Comparison of ENCODE assay signal across 16 cellular contexts in the genomic region with DNA sequence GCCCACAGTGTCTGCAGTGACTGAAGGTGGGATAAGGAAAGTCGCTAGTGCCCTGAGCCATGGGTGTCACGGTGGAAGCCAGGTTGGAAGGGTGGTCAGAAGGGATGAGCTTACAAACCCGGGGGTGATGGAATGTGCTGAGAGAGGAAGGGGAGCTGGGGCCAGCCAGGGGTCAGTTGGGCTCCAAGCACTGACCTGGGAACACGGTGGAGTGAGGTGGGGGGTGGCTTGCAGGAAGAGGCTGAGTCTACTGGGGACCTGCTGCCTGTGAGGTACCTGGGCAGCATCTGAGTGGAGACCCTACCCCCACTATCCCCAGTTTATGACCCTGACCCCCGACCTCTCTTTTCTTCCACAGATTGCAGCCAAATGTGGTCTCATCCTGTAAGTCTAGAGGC. TPM values are rescaled to one million over a fixed set of nuclear protein-coding genes. Genes with fewer than 3 reads are reported as not detected.
DNase-seq lines count a peak whose midpoint lies in the region; ATAC-seq, FAIRE-seq and TF ChIP-seq lines count a peak whose summit lies in the region.
"Had no signal": no experiment of that assay in that cellular context is flagged by ENCODE, and none has a peak within 500 bp of the region (broad histone marks: within the 10 kb centered on the region; RNA-seq: fewer than 3 reads in every experiment).

No MANE protein-coding gene starts in this region.

- H3K79me2 ChIP-seq in OCI-LY3 (ENCODE audit: low read length) (peaks cover 26% of the 10 kb centered on the region), hepatocyte (peaks cover 13% of the 10 kb centered on the region)

- H4K20me1 ChIP-seq in OCI-LY3 (ENCODE audit: insufficient read depth, low read length) (no peaks in the 10 kb centered on the region), hepatocyte (ENCODE audit: insufficient read depth, poor library complexity, severe bottlenecking) (no peaks in the 10 kb centered on the region)

- H3K4me1 ChIP-seq in OCI-LY3 (ENCODE audit: low read length) (peaks cover 76% of the 10 kb centered on the region), hepatocyte (ENCODE audit: insufficient read depth) (peaks cover 28% of the 10 kb centered on the region), neutrophil (ENCODE audit: control insufficient read depth in 1 of 2, insufficient read depth in 1 of 2, low read depth in 1 of 2, low read length in 1 of 2) (peaks cover 95 to 96% of the 10 kb centered on the region in 2 experiments)
- H3K4me1 ChIP-seq: SJCRH30 had no signal

- no peaks in the 10 kb centered on the region for H3K36me3 Mint-ChIP-seq in naive thymus-derived CD8-positive, alpha-beta T cell

- no peaks in the 10 kb centered on the region for H3K27me3 ChIP-seq in OCI-LY3 (ENCODE audit: low read depth, low read length)
- H3K27me3 ChIP-seq in hepatocyte: no peaks in the 10 kb centered on the region
- H3K27me3 ChIP-seq in neutrophil: no peaks in the 10 kb centered on the region
- H3K27me3 ChIP-seq: MG63 had no signal

- H3K36me3 ChIP-seq in OCI-LY3 (replicated peaks; ENCODE audit: low read depth, low read length): peaks cover 38% of the 10 kb centered on the region
- H3K36me3 ChIP-seq in hepatocyte (replicated peaks; ENCODE audit: insufficient read depth, low read depth): no peaks in the 10 kb centered on the region
- H3K36me3 ChIP-seq in neutrophil: peaks cover 16% of the 10 kb centered on the region
- H3K36me3 ChIP-seq: SJCRH30 had no signal

- H2AFZ ChIP-seq in OCI-LY3 (ENCODE audit: low read depth, low read length): no peak overlapping the region
- no peak overlapping the region for H2AFZ ChIP-seq in hepatocyte

- ATAC-seq in naive thymus-derived CD8-positive, alpha-beta T cell: no peak
- ATAC-seq: HCT116, HepG2 had no signal

- H3K27ac ChIP-seq in OCI-LY3 (ENCODE audit: low read length): peak overlapping the region; percentile 87
- no peak overlapping the region for H3K27ac ChIP-seq in hepatocyte
- peak overlapping the region; percentile 80 for H3K27ac ChIP-seq in neutrophil
- H3K27ac ChIP-seq: SJCRH30 had no signal

- H3K27ac Mint-ChIP-seq in naive thymus-derived CD8-positive, alpha-beta T cell: peak overlapping the region in 1 of 10 donors; percentile 24

- TF ChIP-seq CTCF in OCI-LY3 (IDR thresholded peaks at IDR 0.05; ENCODE audit: low read depth, low read length): no peak
- TF ChIP-seq CTCF in hepatocyte (IDR thresholded peaks at IDR 0.05; ENCODE audit: poor library complexity): no peak
- TF ChIP-seq CTCF in neutrophil (IDR thresholded peaks at IDR 0.05): no peak

- H3K9me3 ChIP-seq in OCI-LY3 (ENCODE audit: insufficient read depth, low read length) (peaks cover 4% of the 10 kb centered on the region; the same call in 1 of the 2 replicates), hepatocyte (ENCODE audit: low read depth) (no peaks in the 10 kb centered on the region), neutrophil (no peaks in the 10 kb centered on the region)
- H3K9me3 ChIP-seq: MG63, SJCRH30 had no signal

- POLR2A ChIA-PET in naive thymus-derived CD8-positive, alpha-beta T cell (lab: Charles Lee): no interaction called here

- no peak for FAIRE-seq in GM12892 (lab: Jason Lieb, UNC)
- FAIRE-seq: HepG2 had no signal

- TF ChIP-seq POLR2A in GM12892 (IDR thresholded peaks at IDR 0.05; ENCODE audit: low read depth, low read length): no peak

- 68% methylated on average over 5 of the region's 5 CpGs for WGBS in hepatocyte (ENCODE audit: low lambda C conversion rate, missing lambda C conversion rate)

- peak overlapping the region; percentile 61 for H3K9ac ChIP-seq in OCI-LY3 (ENCODE audit: low read length)

- H3K4me1 Mint-ChIP-seq in naive thymus-derived CD8-positive, alpha-beta T cell: peaks cover 5 to 8% (median 6%) of the 10 kb centered on the region in 4 donors

- H3K4me2 ChIP-seq in OCI-LY3 (ENCODE audit: low read length): peak overlapping the region; percentile 80
- H3K4me2 ChIP-seq in hepatocyte: peak overlapping the region; percentile 96

- no peak overlapping the region for H3K4me3 Mint-ChIP-seq in naive thymus-derived CD8-positive, alpha-beta T cell
- H3K4me3 Mint-ChIP-seq: CD14-positive monocyte had no signal

- H3K27me3 Mint-ChIP-seq in naive thymus-derived CD8-positive, alpha-beta T cell: peaks cover 22 to 81% (median 59%) of the 10 kb centered on the region in 5 donors

- H3K9me3 Mint-ChIP-seq in naive thymus-derived CD8-positive, alpha-beta T cell: no peaks in the 10 kb centered on the region

- H3K9me2 ChIP-seq in hepatocyte (replicated peaks; ENCODE audit: insufficient read depth): no peaks in the 10 kb centered on the region

- H3K4me3 ChIP-seq in OCI-LY3 (ENCODE audit: low read length) (peak overlapping the region; percentile 81), hepatocyte (no peak overlapping the region), neutrophil (ENCODE audit: low read depth in 1 of 2, low read length in 1 of 2) (no peak overlapping the region)
- H3K4me3 ChIP-seq: MG63, SJCRH30 had no signal

- DNase-seq in GM12892 (ENCODE audit: insufficient read length): peak; percentile 9
- DNase-seq in hepatocyte (ENCODE audit: low spot score): no peak
- DNase-seq in naive thymus-derived CD8-positive, alpha-beta T cell: no peak
- DNase-seq in SIG-M5 (lab: John Stamatoyannopoulos, UW): no peak
- no peak for DNase-seq in T1000 (lab: John Stamatoyannopoulos, UW)
- DNase-seq in amniotic stem cell (lab: John Stamatoyannopoulos, UW): no peak
- DNase-seq: MG63, NCI-H1105, NCI-H187, NCI-H82, SJCRH30 had no signal

RNA-seq across cellular contexts. Expression of gene TMEM92, which starts 3.1 kb away (rescaled TPM):
- not detected for polyA plus RNA-seq in GM12892 (2012; ENCODE audit: missing spikeins)
- 6.9 and 11.3 TPM in 2 replicates for total RNA-seq in hepatocyte
- polyA plus RNA-seq in hepatocyte: 21.7 and 24.0 TPM in 2 replicates
- not detected for total RNA-seq in naive thymus-derived CD8-positive, alpha-beta T cell
- not detected for polyA plus RNA-seq in naive thymus-derived CD8-positive, alpha-beta T cell
- total RNA-seq: HepG2, SJCRH30 had no signal
- polyA plus RNA-seq: CD14-positive monocyte had no signal
